ENCODE assay signal across 25 cellular contexts in the genomic region with DNA sequence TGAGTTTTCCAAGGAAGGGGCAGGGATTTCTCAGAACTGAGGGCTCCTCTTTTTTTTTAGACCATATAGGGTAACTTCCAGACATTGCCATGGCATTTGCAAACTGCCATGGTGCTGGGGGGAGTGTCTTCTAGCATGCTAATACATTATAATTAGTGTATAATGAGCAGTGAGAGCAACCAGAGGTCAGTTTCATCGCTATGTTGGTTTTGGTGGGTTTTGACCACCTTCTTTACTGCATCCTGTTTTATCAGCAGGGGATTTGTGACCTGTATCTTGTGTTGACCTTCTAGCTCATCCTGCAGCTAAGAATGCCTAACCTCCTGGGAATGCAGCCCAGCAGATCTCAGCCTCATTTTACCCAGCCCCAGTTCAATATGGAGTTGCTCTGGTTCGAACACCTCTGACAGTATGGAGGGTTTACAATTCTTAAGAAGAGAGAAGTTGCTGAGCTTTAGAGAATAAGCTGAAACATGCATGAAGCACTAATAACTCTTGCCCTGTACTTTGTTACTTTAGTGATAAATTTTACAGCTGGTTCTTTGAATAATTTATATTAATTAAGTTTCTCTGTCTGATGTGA. TPM values are rescaled to one million over a fixed set of nuclear protein-coding genes. Genes with fewer than 3 reads are reported as not detected.
DNase-seq lines count a peak whose midpoint lies in the region; ATAC-seq, FAIRE-seq and TF ChIP-seq lines count a peak whose summit lies in the region.
"Had no signal": no experiment of that assay in that cellular context is flagged by ENCODE, and none has a peak within 500 bp of the region (broad histone marks: within the 10 kb centered on the region; RNA-seq: fewer than 3 reads in every experiment).

No MANE protein-coding gene starts in this region.

- intact Hi-C loops in GM12878 (cut with micrococcal nuclease; ENCODE audit: unreplicated experiment) (loop anchor here (2.0 kb wide), 1 partner anchor 16 kb away; no protein-coding TSS in a partner anchor), left colon (cut with DNase I, micrococcal nuclease) (no loop called here), A673 (cut with micrococcal nuclease; ENCODE audit: unreplicated experiment) (no loop called here)

- H3K9me3 ChIP-seq in BLaER1 treated with 17β-estradiol and CSF1 and Interleukin-3, amounts not matched to agents 10 nM and 100 nM (replicated peaks in 1 of 11): peaks cover 0 to 5% (median 0%) of the 10 kb centered on the region in 11 experiments; a peak in 1 of 22 replicates
- no peaks in the 10 kb centered on the region for H3K9me3 ChIP-seq in GM12878 (replicated peaks; ENCODE audit: control insufficient read depth, insufficient read depth, low read length)
- H3K9me3 ChIP-seq in neuron (ENCODE audit: low read length): no peaks in the 10 kb centered on the region
- no peaks in the 10 kb centered on the region for H3K9me3 ChIP-seq in A673 (ENCODE audit: low read depth, low read length, poor library complexity, severe bottlenecking)
- H3K9me3 ChIP-seq: MG63, testis, vagina had no signal

- TF ChIP-seq RAD21 in GM12878 (IDR thresholded peaks at IDR 0.05; ENCODE audit: insufficient read depth, low read depth, low read length): no peak

- no TSS peak for BruUV-seq in GM12878 (replicated peaks; lab: Mats Ljungman, UMichigan)
- no TSS peak for BruUV-seq in A673 (replicated peaks; lab: Mats Ljungman, UMichigan)

- CTCF ChIA-PET in GM12878 (lab: Yijun Ruan, JAX): interaction anchor here (0.6 to 1.9 kb wide), 6 partner anchors 18 to 42 kb away, joined by 3 to 10 read pairs (median 4); partner anchors contain the start of gene CEACAM1
- CTCF ChIA-PET in A673 (lab: Charles Lee): no interaction called here

- in situ Hi-C loops in GM12878 (cut with MboI): no loop called here

- H2AFZ ChIP-seq in GM12878 (ENCODE audit: control insufficient read depth, low read depth, low read length) (no peak overlapping the region), neuron (ENCODE audit: low read depth, low read length) (no peak overlapping the region)
- H2AFZ ChIP-seq: GM23248 had no signal

- TF ChIP-seq EP300 in GM12878 (IDR thresholded peaks at IDR 0.05; ENCODE audit: borderline replicate concordance in 1 of 2, control insufficient read depth in 1 of 2, low read depth in 2 of 2, low read length in 2 of 2): no peak

- RAD21 ChIA-PET in GM12878 (lab: Charles Lee; ENCODE audit: unreplicated experiment): interaction anchor here (0.8 to 4.4 kb wide), 5 partner anchors 11 to 46 kb away, joined by 4 to 28 read pairs (median 12); partner anchors contain the start of gene CEACAM1

- peak; percentile 53 for FAIRE-seq in GM19239 (lab: Jason Lieb, UNC)
- no peak for FAIRE-seq in GM12878 (lab: Jason Lieb, UNC)
- FAIRE-seq: small intestine had no signal

- no peaks in the 10 kb centered on the region for H3K79me2 ChIP-seq in GM12878 (ENCODE audit: control insufficient read depth, insufficient read depth, low read length)

- ATAC-seq in GM12878 (peak; percentile 67), left colon (no peak)
- ATAC-seq: naive thymus-derived CD4-positive, alpha-beta T cell had no signal

- 88% methylated on average over 2 of the region's 2 CpGs for WGBS in GM12878 (ENCODE audit: insufficient coverage, insufficient replicate concordance, low lambda C conversion rate, missing lambda C conversion rate)

- H3K4me1 ChIP-seq in BLaER1 treated with 17β-estradiol and CSF1 and Interleukin-3, amounts not matched to agents 10 nM and 100 nM: peaks cover 32 to 48% (median 43%) of the 10 kb centered on the region in 10 experiments
- H3K4me1 ChIP-seq in GM12878 (ENCODE audit: control insufficient read depth, insufficient read depth, low read length): peaks cover 28% of the 10 kb centered on the region
- H3K4me1 ChIP-seq in neuron (ENCODE audit: insufficient read depth, low read length): peaks cover 40% of the 10 kb centered on the region
- no peaks in the 10 kb centered on the region for H3K4me1 ChIP-seq in A673 (ENCODE audit: insufficient read depth, low read length, poor library complexity, severe bottlenecking)
- H3K4me1 ChIP-seq: vagina had no signal

- POLR2A ChIA-PET in GM12878 (lab: Charles Lee): interaction anchor here (0.8 to 3.5 kb wide), 4 partner anchors 11 to 35 kb away, joined by 3 to 27 read pairs (median 6); no protein-coding TSS in a partner anchor
- POLR2A ChIA-PET in A673 (lab: Charles Lee; ENCODE audit: low non-redundant PET): no interaction called here

- DNase-seq in GM19239 (ENCODE audit: insufficient read length, low spot score) (no peak), GM12878 (ENCODE audit: low read depth, low spot score) (no peak), left colon (no peak), cortex of kidney (lab: John Stamatoyannopoulos, UW) (no peak), A673 (ENCODE audit: low spot score) (no peak)
- no peak for DNase-seq in stimulated activated naive CD4-positive, alpha-beta T cell (lab: John Stamatoyannopoulos, UW)
- DNase-seq: activated CD4-positive, alpha-beta T cell treated with anti-CD3 and anti-CD28 coated beads, Interleukin-2, amount 50 U/mL, for 1 hour; activated CD8-positive, alpha-beta memory T cell treated with anti-CD3 and anti-CD28 coated beads, Interleukin-2, amount 50 U/mL, for 4 hours; central memory CD4-positive, alpha-beta T cell; GM23248; mesendoderm; MG63; naive thymus-derived CD4-positive, alpha-beta T cell; NCI-H1417 treated with DMSO at 0.1 percent for 48 hours; NCI-H2107; testis had no signal

- H3K4me3 ChIP-seq in BLaER1 treated with 17β-estradiol and CSF1 and Interleukin-3, amounts not matched to agents 10 nM and 100 nM: no peak overlapping the region
- H3K4me3 ChIP-seq in GM12878 (no peak overlapping the region), neuron (ENCODE audit: low read length) (peak overlapping the region; percentile 47), A673 (ENCODE audit: low read depth, low read length, poor library complexity, severe bottlenecking) (no peak overlapping the region)
- H3K4me3 ChIP-seq: GM23248, MG63, testis, vagina had no signal

- TF ChIP-seq POLR2A in GM12878 (IDR thresholded peaks at IDR 0.05; ENCODE audit: low read depth, low read length): no peak

- no peaks in the 10 kb centered on the region for H4K20me1 ChIP-seq in BLaER1 treated with 17β-estradiol and CSF1 and Interleukin-3, amounts not matched to agents 10 nM and 100 nM
- no peaks in the 10 kb centered on the region for H4K20me1 ChIP-seq in GM12878 (ENCODE audit: control insufficient read depth, insufficient read depth)

- H3K36me3 ChIP-seq in BLaER1 treated with 17β-estradiol and CSF1 and Interleukin-3, amounts not matched to agents 10 nM and 100 nM: peaks cover 0 to 12% (median 0%) of the 10 kb centered on the region in 11 experiments; a peak in 1 of 22 replicates
- H3K36me3 ChIP-seq in GM12878 (ENCODE audit: control insufficient read depth in 2 of 2, insufficient read depth in 2 of 2, low read length in 1 of 2): no peaks in the 10 kb centered on the region
- H3K36me3 ChIP-seq in neuron (ENCODE audit: insufficient read depth, low read length): no peaks in the 10 kb centered on the region
- H3K36me3 ChIP-seq in A673 (ENCODE audit: insufficient read depth, low read length, poor library complexity, severe bottlenecking): no peaks in the 10 kb centered on the region
- H3K36me3 ChIP-seq: MG63, vagina had no signal

- SMC1A ChIA-PET in GM12878 (lab: Charles Lee; ENCODE audit: uncharacterized antibody, unreplicated experiment): interaction anchor here (0.9 to 7.3 kb wide), 10 partner anchors 9 to 45 kb away, joined by 3 to 78 read pairs (median 12); partner anchors contain the start of gene CEACAM1

- TF ChIP-seq CTCF in GM12878 (IDR thresholded peaks at IDR 0.05 in 2 of 3, conservative IDR thresholded peaks at IDR 0.05 in 1 of 3; ENCODE audit: control insufficient read depth in 2 of 3, extremely low read depth in 1 of 3, insufficient read depth in 1 of 3, low read depth in 3 of 3, low read length in 3 of 3) (no peak), A673 (conservative IDR thresholded peaks at IDR 0.05; ENCODE audit: low read depth, low read length) (no peak)

- no peaks in the 10 kb centered on the region for H3K27me3 ChIP-seq in BLaER1 treated with 17β-estradiol and CSF1 and Interleukin-3, amounts not matched to agents 10 nM and 100 nM
- H3K27me3 ChIP-seq in GM12878 (replicated peaks in 1 of 2; ENCODE audit: control insufficient read depth in 2 of 2, insufficient read depth in 2 of 2, low read length in 1 of 2): no peaks in the 10 kb centered on the region
- no peaks in the 10 kb centered on the region for H3K27me3 ChIP-seq in neuron (ENCODE audit: insufficient read depth, low read length)
- no peaks in the 10 kb centered on the region for H3K27me3 ChIP-seq in A673 (replicated peaks; ENCODE audit: insufficient read depth, low read depth, low read length, poor library complexity)
- H3K27me3 ChIP-seq: MG63, testis, vagina had no signal

- H3K27ac ChIP-seq in BLaER1 treated with 17β-estradiol and CSF1 and Interleukin-3, amounts not matched to agents 10 nM and 100 nM: peak overlapping the region in 10 of 11 experiments; percentile 16 to 86 (median 75); a peak in 18 of 22 replicates
- peak overlapping the region; percentile 77 for H3K27ac ChIP-seq in GM12878 (ENCODE audit: control insufficient read depth, insufficient read depth)
- no peak overlapping the region for H3K27ac ChIP-seq in A673 (ENCODE audit: low read depth, low read length, poor library complexity, severe bottlenecking)
- H3K27ac ChIP-seq: epithelial cell of prostate, GM23248, vagina had no signal

- H3K4me2 ChIP-seq in BLaER1 treated with 17β-estradiol and CSF1 and Interleukin-3, amounts not matched to agents 10 nM and 100 nM: peak overlapping the region; percentile 32 to 93 (median 75)
- H3K4me2 ChIP-seq in GM12878 (ENCODE audit: control insufficient read depth, insufficient read depth): no peak overlapping the region

- peak overlapping the region in 4 of 11 experiments; percentile 19 to 74 (median 44); a peak in 2 of 22 replicates for H3K9ac ChIP-seq in BLaER1 treated with 17β-estradiol and CSF1 and Interleukin-3, amounts not matched to agents 10 nM and 100 nM
- H3K9ac ChIP-seq in GM12878 (ENCODE audit: control insufficient read depth, insufficient read depth, low read length): no peak overlapping the region
- H3K9ac ChIP-seq: GM23248 had no signal

RNA-seq across cellular contexts. Expression of gene CEACAM1, which starts 31.6 kb away (rescaled TPM):
- total RNA-seq in GM12878 (2013; cell fraction: nucleolus; rRNA removed): 94.1 and 95.0 TPM in 2 replicates
- total RNA-seq in GM12878 (2014; rRNA removed) (5.4 and 6.8 TPM in 2 replicates), GM12878 (2014; rRNA removed; fragmentation: Illumina TruSeq; extraction: Trizol) (3.9 and 5.4 TPM in 2 replicates), GM12878 (2021) (8.0 and 9.0 TPM in 2 replicates), left colon (1,000 to 10,000 TPM in 1 of 2 donors, 100 to 1,000 TPM in 1; 627 to 1,309 TPM), A673 (2021) (0.22 and 0.64 TPM in 2 replicates)
- polyA plus RNA-seq in GM12878 (2011; ENCODE audit: low read depth): 4.1 TPM
- polyA plus RNA-seq in GM12878 (2011; rRNA removed) (15.9 and 24.0 TPM in 2 replicates), GM12878 (2014; fragmentation: Illumina TruSeq; extraction: Trizol) (16.4 and 16.8 TPM in 2 replicates), GM12878 (2014; fragmentation: Nextera tagmentation; extraction: Ambion mirVana) (1 to 10 TPM; 4.2 to 5.3 TPM), GM12878 (2014; rRNA removed) (8.8 and 14.4 TPM in 2 replicates), GM12878 (2016; fragmentation: Nextera tagmentation; extraction: Ambion mirVana) (1 to 10 TPM; 5.7 to 6.3 TPM)
- polyA plus RNA-seq in GM12878 (2011; cell fraction: cytosol; rRNA removed): 13.1 and 13.7 TPM in 2 replicates
- polyA plus RNA-seq in GM12878 (2011; cell fraction: nucleus; rRNA removed): 48.0 and 53.3 TPM in 2 replicates
- polyA plus RNA-seq in GM12878 (2012): 4.9 and 5.0 TPM in 2 replicates
- 18.1 and 18.7 TPM in 2 replicates for polyA minus RNA-seq in GM12878 (2011; rRNA and poly(A)+ RNA removed)
- polyA minus RNA-seq in GM12878 (2011; cell fraction: cytosol; rRNA and poly(A)+ RNA removed): 3.5 and 3.6 TPM in 2 replicates
- 17.4 and 20.0 TPM in 2 replicates for polyA minus RNA-seq in GM12878 (2011; cell fraction: nucleus; rRNA and poly(A)+ RNA removed)
- total RNA-seq: GM23248 had no signal
- polyA plus RNA-seq: GM23248 had no signal

RNA-seq across cellular contexts. Expression of gene CXCL17, which starts 53.9 kb away (rescaled TPM):
- total RNA-seq in GM12878 (2013; cell fraction: nucleolus; rRNA removed): not detected in 2 replicates
- total RNA-seq in GM12878 (2014; rRNA removed): not detected in 2 replicates
- 0.14 TPM in 1 of 2 replicates, not detected in the other for total RNA-seq in GM12878 (2014; rRNA removed; fragmentation: Illumina TruSeq; extraction: Trizol)
- not detected in 2 replicates for total RNA-seq in GM12878 (2021)
- not detected for polyA plus RNA-seq in GM12878 (2011; ENCODE audit: low read depth)
- 0.10 and 0.15 TPM in 2 replicates for polyA plus RNA-seq in GM12878 (2011; rRNA removed)
- polyA plus RNA-seq in GM12878 (2011; cell fraction: cytosol; rRNA removed): 0.10 and 0.12 TPM in 2 replicates
- polyA plus RNA-seq in GM12878 (2011; cell fraction: nucleus; rRNA removed): not detected in 2 replicates
- not detected in 2 replicates for polyA plus RNA-seq in GM12878 (2012)
- polyA plus RNA-seq in GM12878 (2014; fragmentation: Illumina TruSeq; extraction: Trizol): not detected in 2 replicates
- polyA plus RNA-seq in GM12878 (2014; fragmentation: Nextera tagmentation; extraction: Ambion mirVana): under 1 TPM; 0.13 to 0.24 TPM
- not detected in 2 replicates for polyA plus RNA-seq in GM12878 (2014; rRNA removed)
- not detected for polyA plus RNA-seq in GM12878 (2016; fragmentation: Nextera tagmentation; extraction: Ambion mirVana)
- not detected in 2 replicates for polyA minus RNA-seq in GM12878 (2011; rRNA and poly(A)+ RNA removed)
- polyA minus RNA-seq in GM12878 (2011; cell fraction: cytosol; rRNA and poly(A)+ RNA removed): not detected in 2 replicates
- not detected in 2 replicates for polyA minus RNA-seq in GM12878 (2011; cell fraction: nucleus; rRNA and poly(A)+ RNA removed)
- not detected for total RNA-seq in left colon
- total RNA-seq in A673 (2021): not detected in 2 replicates
- total RNA-seq: CD4-positive, CD25-positive, alpha-beta regulatory T cell; GM23248; naive thymus-derived CD4-positive, alpha-beta T cell; NCI-H460; omental fat pad; RPMI7951; testis had no signal
- polyA plus RNA-seq: GM23248 had no signal

Comparison
In these comparisons a context has a peak if more than half of its experiments do, and no peak if none do; other contexts are left out.
1. RNA of gene CEACAM1, which starts 31.6 kb away (total RNA-seq): 627 to 1,309 TPM in left colon; 3.9 to 95.0 TPM in GM12878 and 0.22 to 0.64 TPM in A673; every median in the first group is over 4 times any median in the second.